Comparison of ENCODE assay signal across 9 cellular contexts in the genomic region with DNA sequence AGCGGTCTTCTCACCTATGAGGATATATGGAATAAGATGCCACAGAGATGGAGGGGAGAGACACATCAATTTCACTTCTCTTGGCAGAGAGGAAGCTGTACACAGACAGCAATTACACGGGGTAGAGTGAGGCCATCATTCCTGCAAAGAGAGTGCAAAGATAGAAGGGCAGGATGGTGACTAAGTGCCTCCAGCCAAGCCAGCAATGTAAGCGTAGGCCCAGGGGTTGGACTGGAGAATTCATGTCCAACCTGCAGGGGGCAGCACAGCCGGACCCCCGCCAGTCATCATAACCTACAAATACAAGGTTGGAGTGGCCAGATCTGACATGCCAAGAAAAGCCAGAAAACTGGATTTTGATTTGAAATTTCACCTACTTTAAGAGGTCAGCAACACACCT. TPM values are rescaled to one million over a fixed set of nuclear protein-coding genes. Genes with fewer than 3 reads are reported as not detected.
A peak's percentile ranks its signal among the peaks of the same experiment; 100 is the strongest.
DNase-seq lines count a peak whose midpoint lies in the region; ATAC-seq and TF ChIP-seq lines count a peak whose summit lies in the region.
"Had no signal": no experiment of that assay in that cellular context is flagged by ENCODE, and none has a peak within 500 bp of the region (broad histone marks: within the 10 kb centered on the region; RNA-seq: fewer than 3 reads in every experiment).

No MANE protein-coding gene starts in this region.

- DNase-seq in AG20443 (ENCODE audit: low spot score) = peak; percentile 55
- DNase-seq in GM13977 (ENCODE audit: low spot score) = peak; percentile 28
- DNase-seq in SK-MEL-5 (ENCODE audit: low read depth, low spot score) = peak; percentile 78
- DNase-seq in kidney epithelial cell (ENCODE audit: low read depth) = no peak
- no peak for DNase-seq in colonic mucosa
- DNase-seq in SKM-1 treated with dmso at 0.1 percent for 144 hours (lab: John Stamatoyannopoulos, UW; ENCODE audit: unreplicated experiment) = no peak
- no peak for DNase-seq in substantia nigra (lab: John Stamatoyannopoulos, UW)
- DNase-seq: immature natural killer cell had no signal

- TF ChIP-seq CTCF in GM13977 (IDR thresholded peaks at IDR 0.05; ENCODE audit: extremely low read depth, insufficient read depth, missing control alignments) (peak; percentile 57), kidney epithelial cell (IDR thresholded peaks at IDR 0.05; ENCODE audit: insufficient read depth, low read length, poor library complexity, severe bottlenecking) (peak; percentile 48), colonic mucosa (IDR thresholded peaks at IDR 0.05) (no peak)

- no peak for ATAC-seq in HG02610 (IDR thresholded peaks at IDR 0.05; ENCODE audit: unreplicated experiment)

- no peaks in the 10 kb centered on the region for H3K4me1 ChIP-seq in colonic mucosa

- H3K4me3 ChIP-seq in kidney epithelial cell (ENCODE audit: low read depth, low read length) = no peak overlapping the region
- H3K4me3 ChIP-seq in colonic mucosa = no peak overlapping the region

- no peaks in the 10 kb centered on the region for H3K9me3 ChIP-seq in colonic mucosa

- H3K27ac ChIP-seq in colonic mucosa = no peak overlapping the region
- no peak overlapping the region for H3K27ac ChIP-seq in substantia nigra (ENCODE audit: low read depth, low read length, poor library complexity, severe bottlenecking)

- no peak overlapping the region for H3K9ac ChIP-seq in colonic mucosa (ENCODE audit: low read depth in 2 of 2, low read length in 2 of 2)

- H3K27me3 ChIP-seq in kidney epithelial cell (ENCODE audit: control insufficient read depth, insufficient read depth, low read length) (no peaks in the 10 kb centered on the region), colonic mucosa (no peaks in the 10 kb centered on the region)

- intact Hi-C loops in colonic mucosa (cut with DNase I) = no loop called here

- no peaks in the 10 kb centered on the region for H3K36me3 ChIP-seq in kidney epithelial cell (ENCODE audit: control insufficient read depth, insufficient read depth, low read length)
- no peaks in the 10 kb centered on the region for H3K36me3 ChIP-seq in colonic mucosa

- in situ Hi-C loops in GM13977 (cut with MboI; ENCODE audit: low pct_unique_long_range_greater_than_20kb, low sequenced_read_pairs, unreplicated experiment) (no loop called here), SK-MEL-5 (cut with HindIII; ENCODE audit: low pct_unique_long_range_greater_than_20kb, low sequenced_read_pairs) (no loop called here)

RNA-seq across cellular contexts. Expression of gene NRN1, which starts 56.3 kb away (rescaled TPM):
- total RNA-seq in SK-MEL-5 (2014; rRNA removed; shearing (Covaris generic)) = 57.4 and 64.2 TPM in 2 replicates
- polyA plus RNA-seq in SK-MEL-5 (2015; cell fraction: cytosol; rRNA removed) = 22.7 and 23.7 TPM in 2 replicates
- 8.9 and 9.1 TPM in 2 replicates for polyA plus RNA-seq in SK-MEL-5 (2015; cell fraction: nucleus; rRNA removed)
- total RNA-seq in kidney epithelial cell (0.34 and 3.1 TPM in 2 replicates), colonic mucosa (1 to 10 TPM; 1.6 to 4.5 TPM)
- polyA plus RNA-seq: immature natural killer cell had no signal

Comparison
In these comparisons a context has a peak if more than half of its experiments do, and no peak if none do; other contexts are left out.
1. DNase-seq: peak in AG20443 (single experiment), GM13977 (single experiment) and SK-MEL-5 (single experiment); none in kidney epithelial cell (single experiment), colonic mucosa (single experiment), SKM-1 treated with dmso at 0.1 percent for 144 hours (single experiment) and substantia nigra (0 of 49).
2. RNA of gene NRN1, which starts 56.3 kb away (total RNA-seq): 57.4 to 64.2 TPM in SK-MEL-5; 1.6 to 4.5 TPM in colonic mucosa and 0.34 to 3.1 TPM in kidney epithelial cell; every median in the first group is over 10 times any median in the second.